In the genomic region with DNA sequence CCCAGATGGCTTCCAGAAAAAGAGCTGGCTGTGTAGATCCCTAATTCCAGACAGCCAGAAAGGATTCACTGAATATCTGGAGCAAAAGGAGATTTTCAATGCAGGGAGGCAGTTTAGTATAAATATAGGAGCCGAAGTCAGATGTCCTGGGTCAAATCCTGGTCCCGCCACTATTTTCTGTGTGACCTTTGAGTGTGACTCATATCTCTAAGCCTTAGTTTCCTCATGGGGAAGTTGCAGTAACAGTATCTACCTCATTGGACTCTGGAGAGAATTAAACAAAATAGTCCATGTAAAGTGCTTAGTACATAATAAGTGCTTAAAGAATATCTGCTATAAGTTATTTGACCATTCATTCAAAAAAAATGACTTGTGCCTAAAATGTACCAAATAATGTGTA, we compare ENCODE assay signal across 20 cellular contexts. TPM values are rescaled to one million over a fixed set of nuclear protein-coding genes. Genes with fewer than 3 reads are reported as not detected.
A peak's percentile ranks its signal among the peaks of the same experiment; 100 is the strongest.
DNase-seq lines count a peak whose midpoint lies in the region; ATAC-seq, FAIRE-seq and TF ChIP-seq lines count a peak whose summit lies in the region.
"Had no signal": no experiment of that assay in that cellular context is flagged by ENCODE, and none has a peak within 500 bp of the region (broad histone marks: within the 10 kb centered on the region; RNA-seq: fewer than 3 reads in every experiment).

No MANE protein-coding gene starts in this region.

- H3K36me3 ChIP-seq in IMR-90 (ENCODE audit: control insufficient read depth, insufficient read depth, low read length), result no peaks in the 10 kb centered on the region
- no peaks in the 10 kb centered on the region for H3K36me3 ChIP-seq in kidney (ENCODE audit: control insufficient read depth in 1 of 2, insufficient read depth in 2 of 2, low read length in 2 of 2)
- H3K36me3 ChIP-seq: uterus had no signal

- POLR2A ChIA-PET in IMR-90 (lab: Charles Lee; ENCODE audit: unreplicated experiment), result no interaction called here

- no peak for TF ChIP-seq CTCF in IMR-90 (conservative IDR thresholded peaks at IDR 0.05; ENCODE audit: low read depth, low read length)
- no peak for TF ChIP-seq CTCF in kidney (IDR thresholded peaks at IDR 0.05; ENCODE audit: borderline replicate concordance, extremely low read depth, insufficient read depth)

- H3K9ac ChIP-seq in IMR-90 (ENCODE audit: low read depth, low read length), result no peak overlapping the region
- H3K9ac ChIP-seq in kidney (ENCODE audit: low read length in 2 of 2), result peak overlapping the region in 1 of 2 donors; percentile 38
- H3K9ac ChIP-seq: KMS-11 had no signal

- H3K56ac ChIP-seq in IMR-90 (ENCODE audit: extremely low read depth, insufficient read depth, low read length), result no peak overlapping the region

- no peak overlapping the region for H2BK120ac ChIP-seq in IMR-90 (ENCODE audit: low read depth, low read length)

- no peak overlapping the region for H3K4me3 Mint-ChIP-seq in activated naive CD8-positive, alpha-beta T cell treated with anti-CD3 and anti-CD28 coated beads for 36 hours
- H3K4me3 Mint-ChIP-seq in activated CD8-positive, alpha-beta memory T cell treated with anti-CD3 and anti-CD28 coated beads, Interleukin-2, amount 10 ng/mL, durations not matched to agents 7 days and 5 days, result no peak overlapping the region
- H3K4me3 Mint-ChIP-seq: activated naive CD8-positive, alpha-beta T cell treated with anti-CD3 and anti-CD28 coated beads, Interleukin-2, amount 50 U/mL, for 24 hours had no signal

- H3K27me3 Mint-ChIP-seq in activated naive CD8-positive, alpha-beta T cell treated with anti-CD3 and anti-CD28 coated beads for 36 hours, result no peaks in the 10 kb centered on the region
- H3K27me3 Mint-ChIP-seq in activated CD8-positive, alpha-beta memory T cell treated with anti-CD3 and anti-CD28 coated beads, Interleukin-2, amount 10 ng/mL, durations not matched to agents 7 days and 5 days, result peaks cover 25% of the 10 kb centered on the region
- H3K27me3 Mint-ChIP-seq: activated naive CD8-positive, alpha-beta T cell treated with anti-CD3 and anti-CD28 coated beads, Interleukin-2, amount 50 U/mL, for 24 hours had no signal

- no peak overlapping the region for H2AK5ac ChIP-seq in IMR-90 (ENCODE audit: low read depth, low read length)

- no peaks in the 10 kb centered on the region for H3K36me3 Mint-ChIP-seq in activated naive CD8-positive, alpha-beta T cell treated with anti-CD3 and anti-CD28 coated beads for 36 hours
- no peaks in the 10 kb centered on the region for H3K36me3 Mint-ChIP-seq in activated CD8-positive, alpha-beta memory T cell treated with anti-CD3 and anti-CD28 coated beads, Interleukin-2, amount 10 ng/mL, durations not matched to agents 7 days and 5 days

- H3K18ac ChIP-seq in IMR-90 (ENCODE audit: low read depth, low read length), result no peak overlapping the region

- FAIRE-seq in kidney (lab: Jason Lieb, UNC), result no peak
- FAIRE-seq: RCC 7860 had no signal

- no peak overlapping the region for H2AFZ ChIP-seq in IMR-90 (replicated peaks; ENCODE audit: low read length, poor library complexity)

- DNase-seq in IMR-90, result no peak
- DNase-seq in SKM-1 (lab: John Stamatoyannopoulos, UW; ENCODE audit: unreplicated experiment), result peak; percentile 67
- DNase-seq in kidney, result no peak
- peak; percentile 40 for DNase-seq in renal cortical epithelial cell (ENCODE audit: low read depth)
- DNase-seq in RKO (ENCODE audit: low spot score), result no peak
- no peak for DNase-seq in activated naive CD8-positive, alpha-beta T cell treated with anti-CD3 and anti-CD28 coated beads for 36 hours
- no peak for DNase-seq in activated CD8-positive, alpha-beta memory T cell treated with anti-CD3 and anti-CD28 coated beads, Interleukin-2, amount 10 ng/mL, durations not matched to agents 7 days and 5 days
- DNase-seq: activated CD4-positive, alpha-beta T cell treated with anti-CD3 and anti-CD28 coated beads for 4 hours; activated naive CD8-positive, alpha-beta T cell treated with anti-CD3 and anti-CD28 coated beads, Interleukin-2, amount 50 U/mL, for 24 hours; Caco-2; NCI-H1417 treated with DMSO at 0.1 percent for 48 hours; NCI-H748 treated with DMSO at 0.1 percent for 48 hours; right cardiac atrium; stimulated activated CD4-positive, alpha-beta T cell treated with anti-CD3 and anti-CD28 coated beads, Interleukin-1b, Interleukin-23, amount 100 ng/mL, for 48 hours; uterus had no signal

- no peak overlapping the region for H3K4me3 ChIP-seq in IMR-90 (ENCODE audit: insufficient read depth, low read depth, low read length)
- no peak overlapping the region for H3K4me3 ChIP-seq in kidney (ENCODE audit: low read length in 2 of 2)
- H3K4me3 ChIP-seq: uterus had no signal

- dilution Hi-C loops in IMR-90 (cut with HindIII; ENCODE audit: low sequenced_read_pairs, unreplicated experiment), result no loop called here

- peaks cover 5% of the 10 kb centered on the region for H3K4me1 Mint-ChIP-seq in activated naive CD8-positive, alpha-beta T cell treated with anti-CD3 and anti-CD28 coated beads for 36 hours
- no peaks in the 10 kb centered on the region for H3K4me1 Mint-ChIP-seq in activated CD8-positive, alpha-beta memory T cell treated with anti-CD3 and anti-CD28 coated beads, Interleukin-2, amount 10 ng/mL, durations not matched to agents 7 days and 5 days
- H3K4me1 Mint-ChIP-seq: activated naive CD8-positive, alpha-beta T cell treated with anti-CD3 and anti-CD28 coated beads, Interleukin-2, amount 50 U/mL, for 24 hours had no signal

- 79% methylated on average over 2 of the region's 2 CpGs; no CpG with 5 or more reads in 1 of the 2 experiments for WGBS in IMR-90 (ENCODE audit: extremely low coverage in 2 of 2, insufficient read length in 1 of 2), 2 experiments

- H2BK5ac ChIP-seq in IMR-90 (ENCODE audit: low read depth, low read length, poor library complexity, severe bottlenecking), result no peak overlapping the region

- peak; percentile 24 for ATAC-seq in IMR-90 (ENCODE audit: low read depth)
- no peak for ATAC-seq in activated CD8-positive, alpha-beta memory T cell treated with anti-CD3 and anti-CD28 coated beads, Interleukin-2, amount 10 ng/mL, durations not matched to agents 7 days and 5 days
- ATAC-seq: activated naive CD8-positive, alpha-beta T cell treated with anti-CD3 and anti-CD28 coated beads, Interleukin-2, amount 50 U/mL, for 24 hours; HCT116; SK-N-SH treated with all-trans-retinoic acid at 6 μM for 48 hours had no signal

- TF ChIP-seq POLR2A in IMR-90 (IDR thresholded peaks at IDR 0.05; ENCODE audit: low read depth, low read length), result no peak

- H2BK20ac ChIP-seq in IMR-90 (ENCODE audit: low read depth, low read length), result no peak overlapping the region

- H3K4me1 ChIP-seq in IMR-90 (ENCODE audit: control insufficient read depth, insufficient read depth, low read length) (no peaks in the 10 kb centered on the region), kidney (ENCODE audit: control insufficient read depth in 1 of 2, insufficient read depth in 1 of 2, low read depth in 1 of 2, low read length in 2 of 2) (peaks cover 24 to 41% of the 10 kb centered on the region in 2 donors)
- H3K4me1 ChIP-seq: Caco-2, uterus had no signal

- no peak overlapping the region for H3K4ac ChIP-seq in IMR-90 (ENCODE audit: low read depth, low read length)

- no peak for TF ChIP-seq RAD21 in IMR-90 (IDR thresholded peaks at IDR 0.05; ENCODE audit: low read length)

- H4K8ac ChIP-seq in IMR-90 (ENCODE audit: low read depth in 2 of 2, low read length in 2 of 2), result no peak overlapping the region

- no peak overlapping the region for H4K91ac ChIP-seq in IMR-90 (ENCODE audit: insufficient read depth, low read depth, low read length)

- H3K27me3 ChIP-seq in IMR-90 (ENCODE audit: control insufficient read depth, insufficient read depth, low read length), result peaks cover 2% of the 10 kb centered on the region; the same call in 1 of the 2 replicates
- H3K27me3 ChIP-seq: uterus had no signal

- no peaks in the 10 kb centered on the region for H4K20me1 ChIP-seq in IMR-90 (ENCODE audit: insufficient read depth, low read length)

- H3K79me1 ChIP-seq in IMR-90 (ENCODE audit: low read depth in 1 of 2, low read length in 2 of 2), result no peaks in the 10 kb centered on the region

- H2BK15ac ChIP-seq in IMR-90 (ENCODE audit: low read depth, low read length), result no peak overlapping the region

- no peak overlapping the region for H3K27ac ChIP-seq in IMR-90 (ENCODE audit: insufficient read depth, low read length)
- H3K27ac ChIP-seq in kidney (ENCODE audit: low read depth in 2 of 2, low read length in 2 of 2), result peak overlapping the region; percentile 83 to 87
- H3K27ac ChIP-seq: KMS-11, uterus had no signal

- intact Hi-C loops in IMR-90 (cut with micrococcal nuclease) (no loop called here), kidney (cut with DNase I) (no loop called here)

- H2AK9ac ChIP-seq in IMR-90 (replicated peaks; ENCODE audit: low read depth, low read length, poor library complexity), result no peak overlapping the region

- no peak overlapping the region for H3K14ac ChIP-seq in IMR-90 (replicated peaks; ENCODE audit: low read depth, low read length)

- H3K23ac ChIP-seq in IMR-90 (ENCODE audit: low read depth, low read length), result no peak overlapping the region

- CTCF ChIA-PET in IMR-90 (lab: Yijun Ruan, JAX), result interaction anchor here (0.6 kb wide), 1 partner anchor 1292 kb away, joined by 3 read pairs; no protein-coding TSS in a partner anchor
- CTCF ChIA-PET in activated CD8-positive, alpha-beta memory T cell treated with anti-CD3 and anti-CD28 coated beads, Interleukin-2, amount 10 ng/mL, durations not matched to agents 7 days and 5 days (lab: Charles Lee), result no interaction called here

- H4K5ac ChIP-seq in IMR-90 (ENCODE audit: low read depth, low read length), result no peak overlapping the region

- H3K9me3 Mint-ChIP-seq in activated naive CD8-positive, alpha-beta T cell treated with anti-CD3 and anti-CD28 coated beads for 36 hours, result peaks cover 6% of the 10 kb centered on the region
- peaks cover 5% of the 10 kb centered on the region for H3K9me3 Mint-ChIP-seq in activated CD8-positive, alpha-beta memory T cell treated with anti-CD3 and anti-CD28 coated beads, Interleukin-2, amount 10 ng/mL, durations not matched to agents 7 days and 5 days (ENCODE audit: low read depth)

- no peak overlapping the region for H3K4me2 ChIP-seq in IMR-90 (ENCODE audit: low read depth, low read length)
- H3K4me2 ChIP-seq: KMS-11 had no signal

- H3K9me3 ChIP-seq in IMR-90 (ENCODE audit: control insufficient read depth, insufficient read depth, low read length) (0 out of 2 replicates have a peak, but pooled peaks cover 2% of the 10 kb centered on the region), kidney (ENCODE audit: control insufficient read depth in 1 of 2, low read length in 2 of 2) (no peaks in the 10 kb centered on the region)
- H3K9me3 ChIP-seq: uterus had no signal

- BruUV-seq in IMR-90 (replicated peaks; lab: Mats Ljungman, UMichigan), result no TSS peak

- H3K9me1 ChIP-seq in IMR-90 (ENCODE audit: insufficient read depth, low read length), result no peaks in the 10 kb centered on the region

- in situ Hi-C loops in IMR-90 (cut with MboI; ENCODE audit: low sequenced_read_pairs), result no loop called here

- no peak overlapping the region for H3K27ac Mint-ChIP-seq in activated naive CD8-positive, alpha-beta T cell treated with anti-CD3 and anti-CD28 coated beads for 36 hours
- H3K27ac Mint-ChIP-seq in activated CD8-positive, alpha-beta memory T cell treated with anti-CD3 and anti-CD28 coated beads, Interleukin-2, amount 10 ng/mL, durations not matched to agents 7 days and 5 days, result no peak overlapping the region
- H3K27ac Mint-ChIP-seq: activated naive CD8-positive, alpha-beta T cell treated with anti-CD3 and anti-CD28 coated beads, Interleukin-2, amount 50 U/mL, for 24 hours; activated T-helper 2 cell treated with anti-CD3 and anti-CD28 coated beads, Interferon-gamma antibody, Interleukin-2, Interleukin-4, amounts not matched to agents 10 μg/mL and 5 μg/mL and 100 μg/mL, durations not matched to agents 14 hours and 24 hours and 36 hours had no signal

RNA-seq across cellular contexts. Expression of a gene that starts 52.1 kb away (rescaled TPM):
- total RNA-seq in IMR-90 (2012; rRNA removed), result 43.9 and 88.3 TPM in 2 replicates
- polyA plus RNA-seq in IMR-90 (2012; rRNA removed), result 10.7 and 12.5 TPM in 2 replicates
- 2.7 and 5.4 TPM in 2 replicates for polyA plus RNA-seq in IMR-90 (2012; cell fraction: cytosol; rRNA removed)
- polyA plus RNA-seq in IMR-90 (2012; cell fraction: nucleus; rRNA removed; ENCODE audit: low replicate concordance), result 3.5 and 9.3 TPM in 2 replicates
- total RNA-seq in kidney, result 89.1 TPM
- 32.8 TPM for polyA plus RNA-seq in kidney (ENCODE audit: insufficient read depth, low read depth, low replicate concordance)
- 16.6 and 84.9 TPM in 2 replicates for total RNA-seq in renal cortical epithelial cell
- total RNA-seq in activated naive CD8-positive, alpha-beta T cell treated with anti-CD3 and anti-CD28 coated beads for 36 hours, result 10 to 100 TPM in 1 of 2 experiments, 1 to 10 TPM in 1; 9.6 to 10.2 TPM
- 1 to 10 TPM; 2.2 to 5.5 TPM for total RNA-seq in activated CD8-positive, alpha-beta memory T cell treated with anti-CD3 and anti-CD28 coated beads, Interleukin-2, amount 10 ng/mL, durations not matched to agents 7 days and 5 days

Comparison
In these comparisons a context has a peak if more than half of its experiments do, and no peak if none do; other contexts are left out.
1. DNase-seq: peak in SKM-1 (single experiment) and renal cortical epithelial cell (single experiment); none in IMR-90 (single experiment), kidney (single experiment), RKO (single experiment), activated naive CD8-positive, alpha-beta T cell treated with anti-CD3 and anti-CD28 coated beads for 36 hours (single experiment) and activated CD8-positive, alpha-beta memory T cell treated with anti-CD3 and anti-CD28 coated beads, Interleukin-2, amount 10 ng/mL, durations not matched to agents 7 days and 5 days (single experiment).